Comparison of ENCODE assay signal across 23 cellular contexts in genomic region chr22:17716529-17716928, GRCh38. TPM values are rescaled to one million over a fixed set of nuclear protein-coding genes. Genes with fewer than 3 reads are reported as not detected.
DNase-seq lines count a peak whose midpoint lies in the region; ATAC-seq, FAIRE-seq and TF ChIP-seq lines count a peak whose summit lies in the region.
"Had no signal": no experiment of that assay in that cellular context is flagged by ENCODE, and none has a peak within 500 bp of the region (broad histone marks: within the 10 kb centered on the region; RNA-seq: fewer than 3 reads in every experiment).

No MANE protein-coding gene starts in this region.

- H3K4me1 Mint-ChIP-seq in astrocyte (ENCODE audit: low read depth, unreplicated experiment) = peaks cover 16% of the 10 kb centered on the region
- H3K4me1 Mint-ChIP-seq in osteocyte (ENCODE audit: unreplicated experiment) = peaks cover 56% of the 10 kb centered on the region
- no peaks in the 10 kb centered on the region for H3K4me1 Mint-ChIP-seq in neural progenitor cell
- peaks cover 7% of the 10 kb centered on the region; the same call in 1 of the 2 replicates for H3K4me1 Mint-ChIP-seq in WTC11

- no peak for DNase-seq in astrocyte (ENCODE audit: low read depth)
- peak; percentile 45 for DNase-seq in esophagus muscularis mucosa (ENCODE audit: extremely low spot score)
- DNase-seq in osteocyte (ENCODE audit: extremely low spot score, unreplicated experiment) = no peak
- no peak for DNase-seq in amniotic stem cell (lab: John Stamatoyannopoulos, UW)
- no peak for DNase-seq in neural progenitor cell (ENCODE audit: low spot score)
- DNase-seq in WTC11 (ENCODE audit: low spot score) = no peak
- no peak for DNase-seq in NCI-H2171 treated with DMSO at 0.1 percent for 48 hours (lab: John Stamatoyannopoulos, UW)
- DNase-seq: ACHN; BE2C; C1 segment of cervical spinal cord; CD4-positive, CD25-positive, alpha-beta regulatory T cell; CD8-positive, alpha-beta memory T cell; COR-L47; DMS 273 treated with DMSO at 0.1 percent for 48 hours; DMS53; DND-41; EL; HCEC 1CT had no signal

- H3K36me3 ChIP-seq in astrocyte (ENCODE audit: insufficient read depth, low read length) (no peaks in the 10 kb centered on the region), esophagus muscularis mucosa (peaks cover 0 to 4% (median 0%) of the 10 kb centered on the region in 4 donors), neural progenitor cell (no peaks in the 10 kb centered on the region)
- H3K36me3 ChIP-seq: BE2C had no signal

- no peaks in the 10 kb centered on the region for H3F3A ChIP-seq in neural progenitor cell (ENCODE audit: low read depth)

- H3K4me3 ChIP-seq in astrocyte (ENCODE audit: insufficient read depth, low read depth, low read length) (no peak overlapping the region), esophagus muscularis mucosa (no peak overlapping the region), neural progenitor cell (no peak overlapping the region)
- H3K4me3 ChIP-seq: GM12878, GM23338 had no signal

- POLR2A ChIA-PET in WTC11 (lab: Charles Lee) = no interaction called here

- H3K9me3 ChIP-seq in astrocyte (ENCODE audit: insufficient read depth, low read depth, low read length) = no peaks in the 10 kb centered on the region
- H3K9me3 ChIP-seq in esophagus muscularis mucosa = no peaks in the 10 kb centered on the region
- no peaks in the 10 kb centered on the region for H3K9me3 ChIP-seq in neural progenitor cell (ENCODE audit: low read depth)
- H3K9me3 ChIP-seq: BE2C had no signal

- TF ChIP-seq CTCF in astrocyte (IDR thresholded peaks at IDR 0.05; ENCODE audit: insufficient read depth, low read depth, low read length) = no peak
- TF ChIP-seq CTCF in esophagus muscularis mucosa (IDR thresholded peaks at IDR 0.05) = no peak
- no peak for TF ChIP-seq CTCF in osteocyte (IDR thresholded peaks at IDR 0.05)
- TF ChIP-seq CTCF in neural progenitor cell (IDR thresholded peaks at IDR 0.05) = no peak
- TF ChIP-seq CTCF in WTC11 (IDR thresholded peaks at IDR 0.05) = no peak

- WGBS in esophagus muscularis mucosa = 40% methylated on average over 3 of the region's 3 CpGs

- H3K36me3 Mint-ChIP-seq in astrocyte (ENCODE audit: low read depth, unreplicated experiment) (peaks cover 2% of the 10 kb centered on the region), osteocyte (ENCODE audit: unreplicated experiment) (peaks cover 9% of the 10 kb centered on the region), neural progenitor cell (peaks cover 3% of the 10 kb centered on the region), WTC11 (no peaks in the 10 kb centered on the region)

- peak; percentile 5 for FAIRE-seq in astrocyte (lab: Jason Lieb, UNC)
- FAIRE-seq: A204.1, H54 had no signal

- H2AFZ ChIP-seq in astrocyte (ENCODE audit: low read depth, low read length) (no peak overlapping the region), neural progenitor cell (replicated peaks) (no peak overlapping the region)
- H2AFZ ChIP-seq: GM23338 had no signal

- no peak for TF ChIP-seq POLR2A in esophagus muscularis mucosa (IDR thresholded peaks at IDR 0.05; ENCODE audit: low read depth)

- H4K20me1 ChIP-seq in astrocyte (ENCODE audit: insufficient read depth, low read length) (peaks cover 26% of the 10 kb centered on the region), neural progenitor cell (ENCODE audit: low read depth) (no peaks in the 10 kb centered on the region)

- H3K4me3 Mint-ChIP-seq in astrocyte (ENCODE audit: unreplicated experiment) (no peak overlapping the region), osteocyte (ENCODE audit: unreplicated experiment) (no peak overlapping the region), neural progenitor cell (no peak overlapping the region), WTC11 (no peak overlapping the region)
- H3K4me3 Mint-ChIP-seq: CD4-positive, CD25-positive, alpha-beta regulatory T cell; CD8-positive, alpha-beta memory T cell; GM23338 had no signal

- H3K9ac ChIP-seq in astrocyte (ENCODE audit: low read length) = no peak overlapping the region
- no peak overlapping the region for H3K9ac ChIP-seq in neural progenitor cell

- H3K27me3 ChIP-seq in astrocyte (ENCODE audit: insufficient read depth, low read length) (no peaks in the 10 kb centered on the region), esophagus muscularis mucosa (no peaks in the 10 kb centered on the region), neural progenitor cell (no peaks in the 10 kb centered on the region)
- H3K27me3 ChIP-seq: BE2C had no signal

- ATAC-seq in WTC11 = no peak
- ATAC-seq: GM12878, GM23338 had no signal

- no peak for TF ChIP-seq EP300 in esophagus muscularis mucosa (IDR thresholded peaks at IDR 0.05)

- no peaks in the 10 kb centered on the region for H3K27me3 Mint-ChIP-seq in astrocyte (ENCODE audit: low read depth, unreplicated experiment)
- no peaks in the 10 kb centered on the region for H3K27me3 Mint-ChIP-seq in osteocyte (ENCODE audit: unreplicated experiment)
- H3K27me3 Mint-ChIP-seq in neural progenitor cell (ENCODE audit: insufficient read depth, low read depth) = no peaks in the 10 kb centered on the region
- H3K27me3 Mint-ChIP-seq in WTC11 (ENCODE audit: low read depth) = no peaks in the 10 kb centered on the region
- H3K27me3 Mint-ChIP-seq: CD4-positive, CD25-positive, alpha-beta regulatory T cell; CD8-positive, alpha-beta memory T cell had no signal

- H3K27ac Mint-ChIP-seq in astrocyte (ENCODE audit: unreplicated experiment) (no peak overlapping the region), osteocyte (ENCODE audit: unreplicated experiment) (peak overlapping the region; percentile 85), neural progenitor cell (no peak overlapping the region), WTC11 (no peak overlapping the region)
- H3K27ac Mint-ChIP-seq: GM23338 had no signal

- H3K9me3 Mint-ChIP-seq in astrocyte (ENCODE audit: unreplicated experiment) (no peaks in the 10 kb centered on the region), osteocyte (ENCODE audit: unreplicated experiment) (no peaks in the 10 kb centered on the region), neural progenitor cell (no peaks in the 10 kb centered on the region), WTC11 (no peaks in the 10 kb centered on the region)
- H3K9me3 Mint-ChIP-seq: CD4-positive, CD25-positive, alpha-beta regulatory T cell; CD8-positive, alpha-beta memory T cell; GM23338 had no signal

- CTCF ChIA-PET in WTC11 (lab: Charles Lee) = no interaction called here

- H3K79me2 ChIP-seq in astrocyte (ENCODE audit: insufficient read depth, low read length) (peaks cover 34% of the 10 kb centered on the region), neural progenitor cell (ENCODE audit: low read depth) (no peaks in the 10 kb centered on the region)

- intact Hi-C loops in esophagus muscularis mucosa (cut with DNase I) = loop anchor here (10.0 kb wide), 1 partner anchor 152 kb away; the partner anchor contains the start of gene SLC25A18

- H3K4me1 ChIP-seq in astrocyte (ENCODE audit: insufficient read depth, low read length) (peaks cover 3% of the 10 kb centered on the region), esophagus muscularis mucosa (peaks cover 7 to 46% (median 33%) of the 10 kb centered on the region in 4 donors), neural progenitor cell (no peaks in the 10 kb centered on the region)

- H3K4me2 ChIP-seq in astrocyte (ENCODE audit: low read length) = no peak overlapping the region
- no peak overlapping the region for H3K4me2 ChIP-seq in neural progenitor cell
- H3K4me2 ChIP-seq: GM23338 had no signal

- H3K27ac ChIP-seq in astrocyte (ENCODE audit: low read depth, low read length) = no peak overlapping the region
- H3K27ac ChIP-seq in esophagus muscularis mucosa (replicated peaks in 1 of 4) = peak overlapping the region; percentile 42 to 71 (median 64)
- peak overlapping the region; percentile 27 for H3K27ac ChIP-seq in temporal lobe (ENCODE audit: low read depth, low read length)
- no peak overlapping the region for H3K27ac ChIP-seq in neural progenitor cell

TF ChIP-seq in WTC11, 78 proteins besides CTCF, POLR2A, EP300 and RAD21 (continues in another document):
- TF ChIP-seq ZNF121 (CRISPR knock-in tag; IDR thresholded peaks at IDR 0.05) (no peak), ERG (CRISPR knock-in tag; IDR thresholded peaks at IDR 0.05) (no peak), ATF1 (CRISPR knock-in tag; IDR thresholded peaks at IDR 0.05) (no peak), TP53 (CRISPR knock-in tag; IDR thresholded peaks at IDR 0.05) (no peak), TEAD4 (CRISPR knock-in tag; IDR thresholded peaks at IDR 0.05) (no peak)
- TF ChIP-seq, protein P1, sequence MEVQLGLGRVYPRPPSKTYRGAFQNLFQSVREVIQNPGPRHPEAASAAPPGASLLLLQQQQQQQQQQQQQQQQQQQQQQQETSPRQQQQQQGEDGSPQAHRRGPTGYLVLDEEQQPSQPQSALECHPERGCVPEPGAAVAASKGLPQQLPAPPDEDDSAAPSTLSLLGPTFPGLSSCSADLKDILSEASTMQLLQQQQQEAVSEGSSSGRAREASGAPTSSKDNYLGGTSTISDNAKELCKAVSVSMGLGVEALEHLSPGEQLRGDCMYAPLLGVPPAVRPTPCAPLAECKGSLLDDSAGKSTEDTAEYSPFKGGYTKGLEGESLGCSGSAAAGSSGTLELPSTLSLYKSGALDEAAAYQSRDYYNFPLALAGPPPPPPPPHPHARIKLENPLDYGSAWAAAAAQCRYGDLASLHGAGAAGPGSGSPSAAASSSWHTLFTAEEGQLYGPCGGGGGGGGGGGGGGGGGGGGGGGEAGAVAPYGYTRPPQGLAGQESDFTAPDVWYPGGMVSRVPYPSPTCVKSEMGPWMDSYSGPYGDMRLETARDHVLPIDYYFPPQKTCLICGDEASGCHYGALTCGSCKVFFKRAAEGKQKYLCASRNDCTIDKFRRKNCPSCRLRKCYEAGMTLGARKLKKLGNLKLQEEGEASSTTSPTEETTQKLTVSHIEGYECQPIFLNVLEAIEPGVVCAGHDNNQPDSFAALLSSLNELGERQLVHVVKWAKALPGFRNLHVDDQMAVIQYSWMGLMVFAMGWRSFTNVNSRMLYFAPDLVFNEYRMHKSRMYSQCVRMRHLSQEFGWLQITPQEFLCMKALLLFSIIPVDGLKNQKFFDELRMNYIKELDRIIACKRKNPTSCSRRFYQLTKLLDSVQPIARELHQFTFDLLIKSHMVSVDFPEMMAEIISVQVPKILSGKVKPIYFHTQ (CRISPR knock-in tag; IDR thresholded peaks at IDR 0.05) = no peak

RNA-seq across cellular contexts. Expression of gene BID, which starts 57.7 kb away (rescaled TPM):
- total RNA-seq in astrocyte = 30.5 and 35.1 TPM in 2 replicates
- total RNA-seq in esophagus muscularis mucosa = 10 to 100 TPM; 12.9 to 48.3 (median 26.3) TPM
- total RNA-seq in osteocyte = 8.4 and 11.6 TPM in 2 replicates
- 39.8 TPM for total RNA-seq in temporal lobe
- total RNA-seq in neural progenitor cell (ENCODE audit: low replicate concordance) = 16.6 and 29.2 TPM in 2 replicates
- 26.1 to 32.5 TPM (median 27.6 TPM) in 3 replicates for total RNA-seq in WTC11 (2021)

Comparison
In these comparisons a context has a peak if more than half of its experiments do, and no peak if none do; other contexts are left out.
1. H3K27ac ChIP-seq: peak in esophagus muscularis mucosa (4 of 4) and temporal lobe (single experiment); none in astrocyte (single experiment) and neural progenitor cell (single experiment).